Comparison of ENCODE assay signal across 23 cellular contexts in genomic region chr2:119724656-119725485, GRCh38. TPM values are rescaled to one million over a fixed set of nuclear protein-coding genes. Genes with fewer than 3 reads are reported as not detected.
DNase-seq lines count a peak whose midpoint lies in the region; ATAC-seq and TF ChIP-seq lines count a peak whose summit lies in the region.
"Had no signal": no experiment of that assay in that cellular context is flagged by ENCODE, and none has a peak within 500 bp of the region (broad histone marks: within the 10 kb centered on the region; RNA-seq: fewer than 3 reads in every experiment).

No MANE protein-coding gene starts in this region.

- TF ChIP-seq POLR2A in NB4 (IDR thresholded peaks at IDR 0.05; ENCODE audit: extremely low read depth, insufficient read length): no peak

- no peak for ATAC-seq in GM18511 (IDR thresholded peaks at IDR 0.05; ENCODE audit: unreplicated experiment)
- ATAC-seq: Panc1 had no signal

- peak overlapping the region; percentile 7; the same call in 1 of the 2 replicates for H3K27ac ChIP-seq in BLaER1
- H3K27ac ChIP-seq: RWPE1 had no signal

- H3K9me3 Mint-ChIP-seq in immature natural killer cell: no peaks in the 10 kb centered on the region
- H3K9me3 Mint-ChIP-seq: CD4-positive, alpha-beta memory T cell; IgD-negative memory B cell had no signal

- H4K20me1 ChIP-seq in BLaER1: no peaks in the 10 kb centered on the region

- no peaks in the 10 kb centered on the region for H3K4me1 Mint-ChIP-seq in immature natural killer cell
- H3K4me1 Mint-ChIP-seq: CD4-positive, alpha-beta memory T cell; IgD-negative memory B cell had no signal

- no peak for TF ChIP-seq CTCF in NB4 (IDR thresholded peaks at IDR 0.05; ENCODE audit: low read depth, low read length)

- H3K27ac Mint-ChIP-seq in immature natural killer cell: no peak overlapping the region
- H3K27ac Mint-ChIP-seq: CD4-positive, alpha-beta memory T cell; HFFc6 had no signal

- peak; percentile 15 for DNase-seq in NB4 (ENCODE audit: low read depth)
- DNase-seq in left kidney (ENCODE audit: low read depth, low spot score): peak; percentile 20
- DNase-seq in posterior vena cava (ENCODE audit: low spot score): peak; percentile 18
- DNase-seq in immature natural killer cell: no peak
- DNase-seq in NOMO-1 treated with DMSO at 0.1 percent for 48 hours (lab: John Stamatoyannopoulos, UW; ENCODE audit: unreplicated experiment): no peak
- no peak for DNase-seq in DMS53 (lab: John Stamatoyannopoulos, UW)
- DNase-seq: C1 segment of cervical spinal cord; CD4-positive, alpha-beta memory T cell; COR-L47; H7; HFFc6; NCI-H1092; NCI-H1417 treated with DMSO at 0.1 percent for 48 hours; NCI-H1694 treated with DMSO at 0.1 percent for 48 hours; NCI-H2081; NCI-H2227 treated with DMSO at 0.1 percent for 48 hours; NCI-H69; SHP77 treated with DMSO at 0.1 percent for 48 hours had no signal

- no peaks in the 10 kb centered on the region for H3K36me3 ChIP-seq in BLaER1

- H3K9ac ChIP-seq in BLaER1: no peak overlapping the region

- intact Hi-C loops in posterior vena cava (cut with DNase I): no loop called here

- H3K36me3 Mint-ChIP-seq in immature natural killer cell: no peaks in the 10 kb centered on the region

- H3K27me3 ChIP-seq in BLaER1: no peaks in the 10 kb centered on the region

- no peak overlapping the region for H3K4me3 ChIP-seq in BLaER1
- no peak overlapping the region for H3K4me3 ChIP-seq in NB4 (ENCODE audit: low read depth, low read length)

- no peaks in the 10 kb centered on the region for H3K9me3 ChIP-seq in BLaER1

- H3K4me1 ChIP-seq in BLaER1: peaks cover 15% of the 10 kb centered on the region

- H3K4me3 Mint-ChIP-seq in immature natural killer cell: no peak overlapping the region
- H3K4me3 Mint-ChIP-seq: CD4-positive, alpha-beta memory T cell; HFFc6; IgD-negative memory B cell had no signal

- H3K27me3 Mint-ChIP-seq in immature natural killer cell (ENCODE audit: low read depth in 3 of 3): peaks cover 0 to 12% (median 1%) of the 10 kb centered on the region in 3 donors
- H3K27me3 Mint-ChIP-seq: CD4-positive, alpha-beta memory T cell had no signal

- peak overlapping the region; percentile 27 for H3K4me2 ChIP-seq in BLaER1

RNA-seq across cellular contexts. Expression of gene PTPN4, which starts 34.9 kb away (rescaled TPM):
- total RNA-seq in posterior vena cava: 10 to 100 TPM; 23.8 to 25.4 TPM
- polyA plus RNA-seq in immature natural killer cell: 100 to 1,000 TPM; 172 to 335 (median 206) TPM

RNA-seq across cellular contexts. Expression of gene TMEM177, which starts 45.9 kb away (rescaled TPM):
- total RNA-seq in posterior vena cava: 1 to 10 TPM; 5.3 TPM
- 1 to 10 TPM; 2.8 to 7.3 (median 3.6) TPM for polyA plus RNA-seq in immature natural killer cell

Comparison
In these comparisons a context has a peak if more than half of its experiments do, and no peak if none do; other contexts are left out.
1. DNase-seq: peak in NB4 (single experiment), left kidney (single experiment) and posterior vena cava (single experiment); none in immature natural killer cell (0 of 3), NOMO-1 treated with DMSO at 0.1 percent for 48 hours (single experiment) and DMS53 (single experiment).